In genomic region chr21:39345440-39345839, GRCh38 we compare ENCODE assay signal across 15 cellular contexts. TPM values are rescaled to one million over a fixed set of nuclear protein-coding genes. Genes with fewer than 3 reads are reported as not detected.
DNase-seq lines count a peak whose midpoint lies in the region; ATAC-seq and TF ChIP-seq lines count a peak whose summit lies in the region.
"Had no signal": no experiment of that assay in that cellular context is flagged by ENCODE, and none has a peak within 500 bp of the region (broad histone marks: within the 10 kb centered on the region; RNA-seq: fewer than 3 reads in every experiment).

No MANE protein-coding gene starts in this region.

- no peak for DNase-seq in activated CD8-positive, alpha-beta T cell treated with anti-CD3 and anti-CD28 coated beads for 36 hours
- no peak for DNase-seq in activated CD8-positive, alpha-beta T cell treated with anti-CD3 and anti-CD28 coated beads, Interleukin-2, amount 10 ng/mL, durations not matched to agents 7 days and 5 days
- no peak for DNase-seq in esophagus muscularis mucosa (ENCODE audit: extremely low spot score)
- no peak for DNase-seq in progenitor cell of endocrine pancreas (ENCODE audit: low spot score, unreplicated experiment)
- DNase-seq in dermis blood vessel endothelial cell: no peak
- DNase-seq in suprapubic skin (ENCODE audit: low spot score in 2 of 2): no peak
- DNase-seq in dedifferentiated amniotic fluid mesenchymal stem cell (ENCODE audit: extremely low spot score): no peak
- DNase-seq: activated gamma-delta T cell treated with Interleukin-2 at 50 U/mL for 16 hours; dorsolateral prefrontal cortex; NCI-H1694; nucleus accumbens; OCI-M1; stimulated activated CD4-positive, alpha-beta T cell treated with anti-CD3 and anti-CD28 coated beads, Interleukin-4, amount 100 ng/mL, for 4 hours; thyroid gland had no signal

- peaks cover 31% of the 10 kb centered on the region for H3K4me1 Mint-ChIP-seq in activated CD8-positive, alpha-beta T cell treated with anti-CD3 and anti-CD28 coated beads for 36 hours (ENCODE audit: low read depth)
- H3K4me1 Mint-ChIP-seq in activated CD8-positive, alpha-beta T cell treated with anti-CD3 and anti-CD28 coated beads, Interleukin-2, amount 10 ng/mL, durations not matched to agents 7 days and 5 days (ENCODE audit: low read depth): peaks cover 36% of the 10 kb centered on the region
- H3K4me1 Mint-ChIP-seq in progenitor cell of endocrine pancreas (ENCODE audit: low read depth): peaks cover 41% of the 10 kb centered on the region

- TF ChIP-seq EP300 in esophagus muscularis mucosa (IDR thresholded peaks at IDR 0.05) (no peak), suprapubic skin (IDR thresholded peaks at IDR 0.05) (no peak)

- peak overlapping the region; percentile 97 for H3K4me2 ChIP-seq in OCI-LY1 (ENCODE audit: low read length)

- H3K9ac ChIP-seq in OCI-LY1 (ENCODE audit: low read length): peak overlapping the region; percentile 97

- H3K36me3 ChIP-seq in OCI-LY1 (ENCODE audit: insufficient read depth, low read length) (peaks cover 74% of the 10 kb centered on the region), esophagus muscularis mucosa (peaks cover 5 to 46% (median 32%) of the 10 kb centered on the region in 4 donors), suprapubic skin (peaks cover 29% of the 10 kb centered on the region)

- H3K9me3 ChIP-seq in OCI-LY1 (ENCODE audit: low read length) (no peaks in the 10 kb centered on the region), esophagus muscularis mucosa (no peaks in the 10 kb centered on the region), suprapubic skin (no peaks in the 10 kb centered on the region)
- H3K9me3 ChIP-seq: thyroid gland had no signal

- no peaks in the 10 kb centered on the region for H3K27me3 ChIP-seq in OCI-LY1 (ENCODE audit: insufficient read depth, low read length)
- H3K27me3 ChIP-seq in esophagus muscularis mucosa: no peaks in the 10 kb centered on the region
- H3K27me3 ChIP-seq in suprapubic skin: no peaks in the 10 kb centered on the region
- H3K27me3 ChIP-seq: dorsolateral prefrontal cortex, thyroid gland had no signal

- TF ChIP-seq CTCF in activated CD8-positive, alpha-beta T cell treated with anti-CD3 and anti-CD28 coated beads for 36 hours (IDR thresholded peaks at IDR 0.05): no peak
- TF ChIP-seq CTCF in OCI-LY1 (IDR thresholded peaks at IDR 0.05; ENCODE audit: low read length) (no peak), esophagus muscularis mucosa (IDR thresholded peaks at IDR 0.05) (no peak), progenitor cell of endocrine pancreas (IDR thresholded peaks at IDR 0.05; ENCODE audit: unreplicated experiment) (no peak), suprapubic skin (IDR thresholded peaks at IDR 0.05) (no peak)

- POLR2A ChIA-PET in activated CD8-positive, alpha-beta T cell treated with anti-CD3 and anti-CD28 coated beads for 36 hours (lab: Charles Lee): interaction anchor here (1.7 to 5.5 kb wide), 2 partner anchors 30 to 162 kb away, joined by 5 to 111 read pairs; partner anchors contain the start of genes BRWD1 and PSMG1
- POLR2A ChIA-PET in activated CD8-positive, alpha-beta T cell treated with anti-CD3 and anti-CD28 coated beads, Interleukin-2, amount 10 ng/mL, durations not matched to agents 7 days and 5 days (lab: Charles Lee): interaction anchor here (1.1 to 4.8 kb wide), 2 partner anchors 32 to 52 kb away, joined by 4 to 77 read pairs; partner anchors contain the start of gene BRWD1

- peaks cover 56% of the 10 kb centered on the region for H3K36me3 Mint-ChIP-seq in activated CD8-positive, alpha-beta T cell treated with anti-CD3 and anti-CD28 coated beads for 36 hours (ENCODE audit: low read depth)
- peaks cover 64% of the 10 kb centered on the region for H3K36me3 Mint-ChIP-seq in activated CD8-positive, alpha-beta T cell treated with anti-CD3 and anti-CD28 coated beads, Interleukin-2, amount 10 ng/mL, durations not matched to agents 7 days and 5 days (ENCODE audit: low read depth)
- H3K36me3 Mint-ChIP-seq in progenitor cell of endocrine pancreas (ENCODE audit: insufficient read depth): peaks cover 48% of the 10 kb centered on the region

- CTCF ChIA-PET in activated CD8-positive, alpha-beta T cell treated with anti-CD3 and anti-CD28 coated beads for 36 hours (lab: Charles Lee): interaction anchor here (1.5 kb wide), 2 partner anchors 42 to 96 kb away, joined by 3 to 5 read pairs; no protein-coding TSS in a partner anchor
- CTCF ChIA-PET in activated CD8-positive, alpha-beta T cell treated with anti-CD3 and anti-CD28 coated beads, Interleukin-2, amount 10 ng/mL, durations not matched to agents 7 days and 5 days (lab: Charles Lee): interaction anchor here (1.0 kb wide), 1 partner anchor 96 kb away, joined by 4 read pairs; no protein-coding TSS in a partner anchor

- no peak overlapping the region for H2AFZ ChIP-seq in OCI-LY1 (ENCODE audit: low read length)

- H3K4me1 ChIP-seq in OCI-LY1 (ENCODE audit: insufficient read depth, low read length, severe bottlenecking) (peaks cover 40% of the 10 kb centered on the region), esophagus muscularis mucosa (peaks cover 19 to 46% (median 41%) of the 10 kb centered on the region in 4 donors), suprapubic skin (peaks cover 30% of the 10 kb centered on the region)

- no peak for ATAC-seq in activated CD8-positive, alpha-beta T cell treated with anti-CD3 and anti-CD28 coated beads for 36 hours
- ATAC-seq in activated CD8-positive, alpha-beta T cell treated with anti-CD3 and anti-CD28 coated beads, Interleukin-2, amount 10 ng/mL, durations not matched to agents 7 days and 5 days: no peak

- 0 out of 2 replicates have a peak, but pooled peaks cover 2% of the 10 kb centered on the region for H3F3A ChIP-seq in OCI-LY1 (ENCODE audit: insufficient read depth, low read length)

- H3K79me2 ChIP-seq in OCI-LY1 (ENCODE audit: insufficient read depth, low read length): peaks cover 29% of the 10 kb centered on the region

- H3K4me3 ChIP-seq in OCI-LY1 (ENCODE audit: low read depth, low read length, poor library complexity, severe bottlenecking): peak overlapping the region; percentile 98
- peak overlapping the region; percentile 79 to 86 (median 84) for H3K4me3 ChIP-seq in esophagus muscularis mucosa
- H3K4me3 ChIP-seq in suprapubic skin: no peak overlapping the region
- H3K4me3 ChIP-seq: thyroid gland had no signal

- peaks cover 7% of the 10 kb centered on the region; the same call in 1 of the 2 replicates for H4K20me1 ChIP-seq in OCI-LY1 (ENCODE audit: insufficient read depth, low read length)

- H3K4me3 Mint-ChIP-seq in activated CD8-positive, alpha-beta T cell treated with anti-CD3 and anti-CD28 coated beads for 36 hours: peak overlapping the region; percentile 83
- no peak overlapping the region for H3K4me3 Mint-ChIP-seq in activated CD8-positive, alpha-beta T cell treated with anti-CD3 and anti-CD28 coated beads, Interleukin-2, amount 10 ng/mL, durations not matched to agents 7 days and 5 days
- peak overlapping the region; percentile 83 for H3K4me3 Mint-ChIP-seq in progenitor cell of endocrine pancreas (ENCODE audit: low read depth)

- 76% methylated on average over 6 of the region's 6 CpGs for WGBS in esophagus muscularis mucosa
- WGBS in suprapubic skin: 84% methylated on average over 6 of the region's 6 CpGs

- H3K9me3 Mint-ChIP-seq in activated CD8-positive, alpha-beta T cell treated with anti-CD3 and anti-CD28 coated beads for 36 hours: no peaks in the 10 kb centered on the region
- H3K9me3 Mint-ChIP-seq in activated CD8-positive, alpha-beta T cell treated with anti-CD3 and anti-CD28 coated beads, Interleukin-2, amount 10 ng/mL, durations not matched to agents 7 days and 5 days (ENCODE audit: insufficient read depth): no peaks in the 10 kb centered on the region
- no peaks in the 10 kb centered on the region for H3K9me3 Mint-ChIP-seq in progenitor cell of endocrine pancreas (ENCODE audit: low read depth)

- H3K27me3 Mint-ChIP-seq in activated CD8-positive, alpha-beta T cell treated with anti-CD3 and anti-CD28 coated beads for 36 hours: no peaks in the 10 kb centered on the region
- no peaks in the 10 kb centered on the region for H3K27me3 Mint-ChIP-seq in activated CD8-positive, alpha-beta T cell treated with anti-CD3 and anti-CD28 coated beads, Interleukin-2, amount 10 ng/mL, durations not matched to agents 7 days and 5 days (ENCODE audit: low read depth)
- no peaks in the 10 kb centered on the region for H3K27me3 Mint-ChIP-seq in progenitor cell of endocrine pancreas

- TF ChIP-seq POLR2A in esophagus muscularis mucosa (IDR thresholded peaks at IDR 0.05; ENCODE audit: low read depth) (no peak), suprapubic skin (IDR thresholded peaks at IDR 0.05) (no peak)

- H3K9me2 ChIP-seq in OCI-LY1 (ENCODE audit: low read depth, low read length): no peaks in the 10 kb centered on the region

- intact Hi-C loops in activated CD8-positive, alpha-beta T cell treated with anti-CD3 and anti-CD28 coated beads for 36 hours (cut with micrococcal nuclease): loop anchor here (5.0 kb wide), 1 partner anchor 42 kb away; no protein-coding TSS in a partner anchor
- intact Hi-C loops in esophagus muscularis mucosa (cut with DNase I): no loop called here

- H3K27ac Mint-ChIP-seq in activated CD8-positive, alpha-beta T cell treated with anti-CD3 and anti-CD28 coated beads for 36 hours: peak overlapping the region; percentile 33
- H3K27ac Mint-ChIP-seq in activated CD8-positive, alpha-beta T cell treated with anti-CD3 and anti-CD28 coated beads, Interleukin-2, amount 10 ng/mL, durations not matched to agents 7 days and 5 days: no peak overlapping the region
- peak overlapping the region; percentile 26 for H3K27ac Mint-ChIP-seq in progenitor cell of endocrine pancreas

- H3K27ac ChIP-seq in OCI-LY1 (ENCODE audit: low read depth, low read length, poor library complexity, severe bottlenecking) (peak overlapping the region; percentile 0), esophagus muscularis mucosa (replicated peaks in 1 of 4) (peak overlapping the region; percentile 16 to 95 (median 64)), suprapubic skin (no peak overlapping the region)
- H3K27ac ChIP-seq: dorsolateral prefrontal cortex, thyroid gland had no signal

RNA-seq across cellular contexts. Expression of gene HMGN1, which starts 3.4 kb away (rescaled TPM):
- 100 to 1,000 TPM; 415 to 416 TPM for total RNA-seq in activated CD8-positive, alpha-beta T cell treated with anti-CD3 and anti-CD28 coated beads for 36 hours
- 100 to 1,000 TPM; 380 to 409 TPM for total RNA-seq in activated CD8-positive, alpha-beta T cell treated with anti-CD3 and anti-CD28 coated beads, Interleukin-2, amount 10 ng/mL, durations not matched to agents 7 days and 5 days
- total RNA-seq in esophagus muscularis mucosa (10 to 100 TPM; 69.1 to 77.4 (median 72.1) TPM), progenitor cell of endocrine pancreas (596 and 597 TPM in 2 replicates), dermis blood vessel endothelial cell (223 and 284 TPM in 2 replicates), suprapubic skin (100 to 1,000 TPM in 2 of 4 donors, 10 to 100 TPM in 2; 63.1 to 130 (median 101) TPM)

RNA-seq across cellular contexts. Expression of gene BRWD1, which starts 32.0 kb away (rescaled TPM):
- 10 to 100 TPM; 27.9 to 29.3 TPM for total RNA-seq in activated CD8-positive, alpha-beta T cell treated with anti-CD3 and anti-CD28 coated beads for 36 hours
- 10 to 100 TPM; 31.9 to 36.0 TPM for total RNA-seq in activated CD8-positive, alpha-beta T cell treated with anti-CD3 and anti-CD28 coated beads, Interleukin-2, amount 10 ng/mL, durations not matched to agents 7 days and 5 days
- 100 to 1,000 TPM in 1 of 4 donors, 10 to 100 TPM in 3; 55.0 to 104 (median 67.9) TPM for total RNA-seq in esophagus muscularis mucosa
- 52.1 and 55.7 TPM in 2 replicates for total RNA-seq in progenitor cell of endocrine pancreas
- total RNA-seq in dermis blood vessel endothelial cell: 58.7 and 104 TPM in 2 replicates
- 100 to 1,000 TPM in 1 of 4 donors, 10 to 100 TPM in 3; 45.7 to 143 (median 63.1) TPM for total RNA-seq in suprapubic skin
